1 cellular context compared by ENCODE assay signal in the genomic region with DNA sequence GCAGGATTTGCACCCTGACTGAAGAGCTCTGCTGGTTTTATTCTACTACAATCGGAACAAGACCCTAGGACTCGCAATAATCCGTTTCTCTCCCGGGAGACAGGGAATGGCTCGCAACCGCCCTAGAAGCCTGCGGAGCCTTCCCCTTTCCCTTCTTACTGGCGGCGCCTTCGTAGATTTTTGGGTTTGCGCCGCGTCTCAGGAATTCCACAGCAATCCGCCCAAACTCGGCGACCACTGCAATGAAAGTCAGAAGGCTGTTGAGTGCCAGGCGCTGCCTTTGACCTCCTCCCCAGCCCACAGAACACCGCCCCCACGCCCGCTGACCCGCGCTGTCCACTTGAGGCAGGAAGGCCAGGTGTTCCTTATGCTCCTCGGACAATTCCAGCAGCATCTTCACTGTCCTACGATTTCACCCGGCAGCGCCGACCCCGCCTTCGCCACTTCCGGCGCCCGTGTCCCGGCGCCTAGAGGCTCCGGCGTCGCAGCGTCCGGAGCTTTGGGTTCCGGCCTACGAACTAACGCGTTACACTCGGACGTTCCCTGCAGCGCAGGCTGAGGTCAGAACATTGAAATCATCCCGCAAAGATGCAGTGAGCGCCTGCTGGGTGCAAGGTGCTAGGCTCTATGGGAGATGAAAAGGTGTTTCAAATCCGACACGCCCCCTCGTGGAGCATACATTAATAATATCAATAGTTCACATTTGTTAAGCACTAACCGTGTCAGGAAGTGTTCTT.
TF ChIP-seq lines count a peak whose summit lies in the region.

A gene (minus strand): TSS at position 439 of the 737 bp plus-strand sequence. CDS start 45 bp downstream, at position 394.

TF ChIP-seq in HCT116, 20 proteins besides CTCF, POLR2A, EP300 and RAD21 (continued from another document):
- TF ChIP-seq, protein P1, sequence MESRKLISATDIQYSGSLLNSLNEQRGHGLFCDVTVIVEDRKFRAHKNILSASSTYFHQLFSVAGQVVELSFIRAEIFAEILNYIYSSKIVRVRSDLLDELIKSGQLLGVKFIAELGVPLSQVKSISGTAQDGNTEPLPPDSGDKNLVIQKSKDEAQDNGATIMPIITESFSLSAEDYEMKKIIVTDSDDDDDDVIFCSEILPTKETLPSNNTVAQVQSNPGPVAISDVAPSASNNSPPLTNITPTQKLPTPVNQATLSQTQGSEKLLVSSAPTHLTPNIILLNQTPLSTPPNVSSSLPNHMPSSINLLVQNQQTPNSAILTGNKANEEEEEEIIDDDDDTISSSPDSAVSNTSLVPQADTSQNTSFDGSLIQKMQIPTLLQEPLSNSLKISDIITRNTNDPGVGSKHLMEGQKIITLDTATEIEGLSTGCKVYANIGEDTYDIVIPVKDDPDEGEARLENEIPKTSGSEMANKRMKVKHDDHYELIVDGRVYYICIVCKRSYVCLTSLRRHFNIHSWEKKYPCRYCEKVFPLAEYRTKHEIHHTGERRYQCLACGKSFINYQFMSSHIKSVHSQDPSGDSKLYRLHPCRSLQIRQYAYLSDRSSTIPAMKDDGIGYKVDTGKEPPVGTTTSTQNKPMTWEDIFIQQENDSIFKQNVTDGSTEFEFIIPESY (IDR thresholded peaks at IDR 0.05; ENCODE audit: extremely low read depth, insufficient replicate concordance, low read length) = peak; percentile 27
- TF ChIP-seq CEBPB (IDR thresholded peaks at IDR 0.05; ENCODE audit: low read depth) = peak; percentile 63; the same call in 1 of the 2 replicates
- TF ChIP-seq, protein P2, sequence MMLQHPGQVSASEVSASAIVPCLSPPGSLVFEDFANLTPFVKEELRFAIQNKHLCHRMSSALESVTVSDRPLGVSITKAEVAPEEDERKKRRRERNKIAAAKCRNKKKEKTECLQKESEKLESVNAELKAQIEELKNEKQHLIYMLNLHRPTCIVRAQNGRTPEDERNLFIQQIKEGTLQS (IDR thresholded peaks at IDR 0.05) = no peak
- TF ChIP-seq EZH2phosphoT487 (IDR thresholded peaks at IDR 0.05; ENCODE audit: borderline replicate concordance) = no peak
- TF ChIP-seq ELF1 (IDR thresholded peaks at IDR 0.05; ENCODE audit: borderline replicate concordance, low read depth) = peak; percentile 56
- TF ChIP-seq, protein P3, sequence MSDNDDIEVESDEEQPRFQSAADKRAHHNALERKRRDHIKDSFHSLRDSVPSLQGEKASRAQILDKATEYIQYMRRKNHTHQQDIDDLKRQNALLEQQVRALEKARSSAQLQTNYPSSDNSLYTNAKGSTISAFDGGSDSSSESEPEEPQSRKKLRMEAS (IDR thresholded peaks at IDR 0.05) = peak; percentile 92
